Comparison of ENCODE assay signal across 8 cellular contexts in the genomic region with DNA sequence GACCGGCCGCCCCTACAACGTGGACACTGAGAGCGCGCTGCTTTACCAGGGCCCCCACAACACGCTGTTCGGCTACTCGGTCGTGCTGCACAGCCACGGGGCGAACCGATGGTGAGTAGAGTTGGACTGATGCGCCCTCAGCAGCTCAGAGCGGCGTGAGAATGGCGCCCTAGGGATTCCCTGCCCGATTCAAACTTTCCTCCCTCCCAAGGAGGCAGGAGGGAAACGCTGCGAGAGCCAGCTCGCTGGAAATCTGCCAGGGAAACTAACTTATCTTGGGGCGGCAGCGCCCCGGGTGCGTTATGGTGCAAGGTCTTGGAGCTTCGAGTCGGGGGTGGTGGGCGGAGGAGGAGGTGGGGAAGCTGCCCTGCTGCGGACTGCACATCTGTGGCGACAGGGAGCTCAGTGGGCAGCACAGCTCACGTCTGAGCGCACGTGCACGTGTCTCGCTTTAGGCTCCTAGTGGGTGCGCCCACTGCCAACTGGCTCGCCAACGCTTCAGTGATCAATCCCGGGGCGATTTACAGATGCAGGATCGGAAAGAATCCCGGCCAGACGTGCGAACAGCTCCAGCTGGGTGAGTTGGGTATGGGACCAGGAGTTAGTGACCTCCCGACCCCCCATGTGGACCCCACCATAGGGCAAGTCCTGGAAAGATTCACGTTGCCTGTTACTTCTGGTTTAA. TPM values are rescaled to one million over a fixed set of nuclear protein-coding genes. Genes with fewer than 3 reads are reported as not detected.
A peak's percentile ranks its signal among the peaks of the same experiment; 100 is the strongest.
DNase-seq lines count a peak whose midpoint lies in the region; ATAC-seq lines count a peak whose summit lies in the region.

No MANE protein-coding gene starts in this region.

- CTCF ChIA-PET in CD4-positive, alpha-beta memory T cell (lab: Charles Lee; ENCODE audit: partially characterized antibody) = interaction anchor here (0.6 to 5.0 kb wide), 38 partner anchors 9 to 378 kb away, joined by 3 to 83 read pairs (median 6); no protein-coding TSS in a partner anchor

- peak overlapping the region; percentile 93 to 99 (median 96) for H3K4me3 Mint-ChIP-seq in CD4-positive, alpha-beta memory T cell
- H3K4me3 Mint-ChIP-seq in stimulated activated naive B cell treated with anti-CD40 and anti-IgM and Interleukin-4, amounts not matched to agents 10 μg/mL and 1 μg/mL and 100 μg/mL, for 72 hours = peak overlapping the region; percentile 93 to 99

- H3K4me3 ChIP-seq in CD4-positive, alpha-beta memory T cell (ENCODE audit: low read length in 2 of 2) = peak overlapping the region; percentile 25 to 91

- DNase-seq in CD4-positive, alpha-beta memory T cell = peak in 3 of 5 donors; percentile 34 to 61 (median 38)
- peak; percentile 80 to 85 for DNase-seq in Kasumi-1 (lab: John Stamatoyannopoulos, UW)
- peak; percentile 71 for DNase-seq in activated CD4-positive, alpha-beta T cell treated with anti-CD3 and anti-CD28 coated beads for 48 hours
- DNase-seq in effector CD4-positive, alpha-beta T cell = peak; percentile 24
- peak; percentile 11 for DNase-seq in mucosa of gallbladder (ENCODE audit: low spot score)
- peak; percentile 44 for DNase-seq in stimulated activated naive B cell treated with anti-CD40 and anti-IgM and Interleukin-4, amounts not matched to agents 10 μg/mL and 1 μg/mL and 100 μg/mL, for 72 hours
- DNase-seq in NCI-H2081 (lab: John Stamatoyannopoulos, UW) = no peak

- intact Hi-C loops in CD4-positive, alpha-beta memory T cell (cut with micrococcal nuclease) = loop anchor here (1.0 to 5.0 kb wide), 10 partner anchors 8 to 1451 kb away; a partner anchor contains a TSS

- peaks cover 40 to 41% of the 10 kb centered on the region in 2 donors for H3K36me3 Mint-ChIP-seq in CD4-positive, alpha-beta memory T cell
- H3K36me3 Mint-ChIP-seq in stimulated activated naive B cell treated with anti-CD40 and anti-IgM and Interleukin-4, amounts not matched to agents 10 μg/mL and 1 μg/mL and 100 μg/mL, for 72 hours = peaks cover 0 to 4% of the 10 kb centered on the region in 2 donors

- no peaks in the 10 kb centered on the region for H3K27me3 ChIP-seq in CD4-positive, alpha-beta memory T cell (ENCODE audit: insufficient read depth, low read length)

- H3K27ac ChIP-seq in CD4-positive, alpha-beta memory T cell (ENCODE audit: low read depth, low read length) = peak overlapping the region; percentile 86

- ATAC-seq in GM21528 (IDR thresholded peaks at IDR 0.05; ENCODE audit: low FRiP score, unreplicated experiment) = peak; percentile 21
- peak; percentile 44 to 47 for ATAC-seq in stimulated activated naive B cell treated with anti-CD40 and anti-IgM and Interleukin-4, amounts not matched to agents 10 μg/mL and 1 μg/mL and 100 μg/mL, for 72 hours (replicated peaks)

- H3K4me1 ChIP-seq in CD4-positive, alpha-beta memory T cell (ENCODE audit: insufficient read depth, low read length) = peaks cover 37% of the 10 kb centered on the region

- H3K4me1 Mint-ChIP-seq in CD4-positive, alpha-beta memory T cell = peaks cover 36 to 80% (median 49%) of the 10 kb centered on the region in 4 donors
- H3K4me1 Mint-ChIP-seq in stimulated activated naive B cell treated with anti-CD40 and anti-IgM and Interleukin-4, amounts not matched to agents 10 μg/mL and 1 μg/mL and 100 μg/mL, for 72 hours = peaks cover 31 to 59% of the 10 kb centered on the region in 2 donors

- H3K9me3 ChIP-seq in CD4-positive, alpha-beta memory T cell (ENCODE audit: control insufficient read depth in 1 of 2, low read length in 2 of 2) = no peaks in the 10 kb centered on the region

- H3K9me3 Mint-ChIP-seq in CD4-positive, alpha-beta memory T cell = no peaks in the 10 kb centered on the region
- no peaks in the 10 kb centered on the region for H3K9me3 Mint-ChIP-seq in stimulated activated naive B cell treated with anti-CD40 and anti-IgM and Interleukin-4, amounts not matched to agents 10 μg/mL and 1 μg/mL and 100 μg/mL, for 72 hours

- H3K27me3 Mint-ChIP-seq in CD4-positive, alpha-beta memory T cell = no peaks in the 10 kb centered on the region
- no peaks in the 10 kb centered on the region for H3K27me3 Mint-ChIP-seq in stimulated activated naive B cell treated with anti-CD40 and anti-IgM and Interleukin-4, amounts not matched to agents 10 μg/mL and 1 μg/mL and 100 μg/mL, for 72 hours

- H3K27ac Mint-ChIP-seq in CD4-positive, alpha-beta memory T cell = peak overlapping the region; percentile 87 to 98 (median 96)
- peak overlapping the region; percentile 99 for H3K27ac Mint-ChIP-seq in stimulated activated naive B cell treated with anti-CD40 and anti-IgM and Interleukin-4, amounts not matched to agents 10 μg/mL and 1 μg/mL and 100 μg/mL, for 72 hours

- POLR2A ChIA-PET in CD4-positive, alpha-beta memory T cell (lab: Charles Lee; ENCODE audit: partially characterized antibody) = interaction anchor here (0.6 to 11.3 kb wide), 50 partner anchors 11 to 478 kb away, joined by 3 to 374 read pairs (median 6); a partner anchor contains a TSS

- H3K36me3 ChIP-seq in CD4-positive, alpha-beta memory T cell (ENCODE audit: insufficient read depth, low read length) = no peaks in the 10 kb centered on the region

RNA-seq across cellular contexts. Expression of a gene that starts 0.7 kb away (rescaled TPM):
- 100 to 1,000 TPM; 278 to 297 TPM for total RNA-seq in CD4-positive, alpha-beta memory T cell
- 100 to 1,000 TPM; 219 to 256 TPM for polyA plus RNA-seq in CD4-positive, alpha-beta memory T cell
- 12.3 TPM for total RNA-seq in mucosa of gallbladder

Comparison
In these comparisons a context has a peak if more than half of its experiments do, and no peak if none do; other contexts are left out.
1. DNase-seq: peak in CD4-positive, alpha-beta memory T cell (3 of 5), Kasumi-1 (2 of 2), activated CD4-positive, alpha-beta T cell treated with anti-CD3 and anti-CD28 coated beads for 48 hours (single experiment), effector CD4-positive, alpha-beta T cell (single experiment), mucosa of gallbladder (single experiment) and stimulated activated naive B cell treated with anti-CD40 and anti-IgM and Interleukin-4, amounts not matched to agents 10 μg/mL and 1 μg/mL and 100 μg/mL, for 72 hours (single experiment); none in NCI-H2081 (0 of 2).
2. RNA of a gene that starts 0.7 kb away (total RNA-seq): 278 to 297 TPM in CD4-positive, alpha-beta memory T cell; 12.3 TPM in mucosa of gallbladder (single experiment); every median in the first group is over 10 times any median in the second.